In genomic region chr1:57156907-57157306, GRCh38 we compare ENCODE assay signal across 22 cellular contexts.
DNase-seq lines count a peak whose midpoint lies in the region; ATAC-seq and TF ChIP-seq lines count a peak whose summit lies in the region.
"Had no signal": no experiment of that assay in that cellular context is flagged by ENCODE, and none has a peak within 500 bp of the region (broad histone marks: within the 10 kb centered on the region; RNA-seq: fewer than 3 reads in every experiment).

No MANE protein-coding gene starts in this region.

- H2AFZ ChIP-seq in GM23338 (no peak overlapping the region), OCI-LY7 (ENCODE audit: low read length) (no peak overlapping the region)

- no peaks in the 10 kb centered on the region for H3K27me3 ChIP-seq in GM23338 (ENCODE audit: insufficient read depth)
- H3K27me3 ChIP-seq: BE2C; BLaER1 treated with 17β-estradiol and CSF1 and Interleukin-3, amounts not matched to agents 10 nM and 100 nM had no signal

- H3K79me2 ChIP-seq in GM23338 (replicated peaks; ENCODE audit: insufficient read depth) (no peaks in the 10 kb centered on the region), OCI-LY7 (ENCODE audit: insufficient read depth, low read depth, low read length) (no peaks in the 10 kb centered on the region)

- H3K9me2 ChIP-seq in GM23338 (ENCODE audit: insufficient read depth) (no peaks in the 10 kb centered on the region; the same call in none of the 2 replicates), OCI-LY7 (ENCODE audit: insufficient read depth, low read length) (no peaks in the 10 kb centered on the region)

- H3K9me3 Mint-ChIP-seq in GM23338 = peaks cover 3% of the 10 kb centered on the region; the same call in 1 of the 3 replicates
- H3K9me3 Mint-ChIP-seq in activated CD4-positive, alpha-beta T cell treated with anti-CD3 and anti-CD28 coated beads, Interleukin-2, amount 10 ng/mL, durations not matched to agents 7 days and 5 days = no peaks in the 10 kb centered on the region
- H3K9me3 Mint-ChIP-seq: CD4-positive, alpha-beta T cell had no signal

- H3K4me1 ChIP-seq in GM23338 (ENCODE audit: insufficient read depth) (peaks cover 44% of the 10 kb centered on the region), OCI-LY7 (ENCODE audit: insufficient read depth, low read length, poor library complexity, severe bottlenecking) (peaks cover 6% of the 10 kb centered on the region)
- H3K4me1 ChIP-seq: BE2C had no signal

- H3F3A ChIP-seq in GM23338 (replicated peaks; ENCODE audit: low read depth) = no peaks in the 10 kb centered on the region

- no TSS peak for BruUV-seq in OCI-LY7 (replicated peaks; lab: Mats Ljungman, UMichigan)

- H4K20me1 ChIP-seq in GM23338 (replicated peaks; ENCODE audit: insufficient read depth) = no peaks in the 10 kb centered on the region
- no peaks in the 10 kb centered on the region for H4K20me1 ChIP-seq in OCI-LY7 (ENCODE audit: insufficient read depth, low read length)
- H4K20me1 ChIP-seq: BLaER1 treated with 17β-estradiol and CSF1 and Interleukin-3, amounts not matched to agents 10 nM and 100 nM had no signal

- H3K4me2 ChIP-seq in GM23338 (peak overlapping the region; percentile 61; the same call in 1 of the 2 replicates), OCI-LY7 (ENCODE audit: low read length) (0 out of 2 replicates have a peak overlapping the region, but pooled peaks have one; percentile 28)

- TF ChIP-seq CTCF in 22Rv1 (IDR thresholded peaks at IDR 0.05) = no peak
- TF ChIP-seq CTCF in GM23338 (conservative IDR thresholded peaks at IDR 0.05; ENCODE audit: low read depth in 2 of 2) = no peak
- no peak for TF ChIP-seq CTCF in OCI-LY7 (conservative IDR thresholded peaks at IDR 0.05; ENCODE audit: low read length)

- CTCF ChIA-PET in OCI-LY7 (lab: Charles Lee; ENCODE audit: unreplicated experiment) = no interaction called here
- CTCF ChIA-PET in activated CD4-positive, alpha-beta T cell treated with anti-CD3 and anti-CD28 coated beads, Interleukin-2, amount 10 ng/mL, durations not matched to agents 7 days and 5 days (lab: Charles Lee) = no interaction called here

- no peak for ATAC-seq in GM23338
- ATAC-seq: CD8-positive, alpha-beta T cell; GM12878 had no signal

- H3K4me3 ChIP-seq in GM23338 (no peak overlapping the region), OCI-LY7 (ENCODE audit: low read depth, low read length, poor library complexity, severe bottlenecking) (no peak overlapping the region)
- H3K4me3 ChIP-seq: BLaER1 treated with 17β-estradiol and CSF1 and Interleukin-3, amounts not matched to agents 10 nM and 100 nM; GM12878 had no signal

- H3K27ac Mint-ChIP-seq in GM23338 = no peak overlapping the region
- no peak overlapping the region for H3K27ac Mint-ChIP-seq in activated CD4-positive, alpha-beta T cell treated with anti-CD3 and anti-CD28 coated beads, Interleukin-2, amount 10 ng/mL, durations not matched to agents 7 days and 5 days
- H3K27ac Mint-ChIP-seq: CD4-positive, alpha-beta T cell; CD8-positive, alpha-beta T cell had no signal

- intact Hi-C loops in OCI-LY7 (cut with micrococcal nuclease; ENCODE audit: unreplicated experiment) = no loop called here

- no peaks in the 10 kb centered on the region for H3K36me3 Mint-ChIP-seq in GM23338 (ENCODE audit: low read depth)
- no peaks in the 10 kb centered on the region for H3K36me3 Mint-ChIP-seq in activated CD4-positive, alpha-beta T cell treated with anti-CD3 and anti-CD28 coated beads, Interleukin-2, amount 10 ng/mL, durations not matched to agents 7 days and 5 days (ENCODE audit: low read depth)
- H3K36me3 Mint-ChIP-seq: CD8-positive, alpha-beta T cell had no signal

- peaks cover 47% of the 10 kb centered on the region for H3K4me1 Mint-ChIP-seq in GM23338
- H3K4me1 Mint-ChIP-seq in activated CD4-positive, alpha-beta T cell treated with anti-CD3 and anti-CD28 coated beads, Interleukin-2, amount 10 ng/mL, durations not matched to agents 7 days and 5 days = no peaks in the 10 kb centered on the region

- H3K4me3 Mint-ChIP-seq in GM23338 = no peak overlapping the region
- no peak overlapping the region for H3K4me3 Mint-ChIP-seq in activated CD4-positive, alpha-beta T cell treated with anti-CD3 and anti-CD28 coated beads, Interleukin-2, amount 10 ng/mL, durations not matched to agents 7 days and 5 days
- H3K4me3 Mint-ChIP-seq: CD4-positive, alpha-beta T cell; CD8-positive, alpha-beta T cell had no signal

- no peaks in the 10 kb centered on the region for H3K9me3 ChIP-seq in OCI-LY7 (ENCODE audit: low read length)
- H3K9me3 ChIP-seq: BE2C, Caco-2 had no signal

- POLR2A ChIA-PET in OCI-LY7 (lab: Charles Lee) = interaction anchor here (0.5 kb wide), 1 partner anchor 58 kb away, joined by 3 read pairs; no protein-coding TSS in a partner anchor
- POLR2A ChIA-PET in activated CD4-positive, alpha-beta T cell treated with anti-CD3 and anti-CD28 coated beads, Interleukin-2, amount 10 ng/mL, durations not matched to agents 7 days and 5 days (lab: Charles Lee) = no interaction called here

- H3K36me3 ChIP-seq in GM23338 (ENCODE audit: insufficient read depth) (no peaks in the 10 kb centered on the region), OCI-LY7 (ENCODE audit: insufficient read depth, low read length) (no peaks in the 10 kb centered on the region)
- H3K36me3 ChIP-seq: BE2C; BLaER1 treated with 17β-estradiol and CSF1 and Interleukin-3, amounts not matched to agents 10 nM and 100 nM had no signal

- no peaks in the 10 kb centered on the region for H3K27me3 Mint-ChIP-seq in GM23338 (ENCODE audit: insufficient read depth, low read depth, poor library complexity)
- no peaks in the 10 kb centered on the region for H3K27me3 Mint-ChIP-seq in activated CD4-positive, alpha-beta T cell treated with anti-CD3 and anti-CD28 coated beads, Interleukin-2, amount 10 ng/mL, durations not matched to agents 7 days and 5 days

- DNase-seq in GM23338 (ENCODE audit: low spot score) (no peak), OCI-LY7 (ENCODE audit: low spot score) (no peak), left kidney (ENCODE audit: low read depth, low spot score) (peak; percentile 10), DMS53 treated with DMSO at 0.1 percent for 48 hours (lab: John Stamatoyannopoulos, UW; ENCODE audit: unreplicated experiment) (no peak), NCI-H774 (lab: John Stamatoyannopoulos, UW) (no peak), NCI-H2196 treated with DMSO at 0.1 percent for 48 hours (lab: John Stamatoyannopoulos, UW; ENCODE audit: unreplicated experiment) (no peak)
- DNase-seq in activated CD4-positive, alpha-beta T cell treated with anti-CD3 and anti-CD28 coated beads, Interleukin-2, amount 10 ng/mL, durations not matched to agents 7 days and 5 days = no peak
- DNase-seq: 8988T; ACHN; BE2C; Caco-2; Calu3; CD4-positive, alpha-beta T cell; CD8-positive, alpha-beta T cell; DMS79; DND-41; EL; GDM1 had no signal

- H3K27ac ChIP-seq in 22Rv1 = peak overlapping the region; percentile 56
- H3K27ac ChIP-seq in GM23338 (ENCODE audit: low read depth) = no peak overlapping the region
- H3K27ac ChIP-seq in OCI-LY7 (ENCODE audit: low read depth, low read length, poor library complexity, severe bottlenecking) = no peak overlapping the region
- H3K27ac ChIP-seq: BLaER1 treated with 17β-estradiol and CSF1 and Interleukin-3, amounts not matched to agents 10 nM and 100 nM; C4-2B had no signal

TF ChIP-seq in GM23338, 12 proteins besides CTCF, POLR2A, EP300 and RAD21 (continues in another document):
- no peak for TF ChIP-seq ZNF114 (CRISPR knock-in tag; IDR thresholded peaks at IDR 0.05)
- TF ChIP-seq ZNF331 (CRISPR knock-in tag; IDR thresholded peaks at IDR 0.05; ENCODE audit: low read depth) = no peak
- TF ChIP-seq CREB1 (CRISPR knock-in tag; IDR thresholded peaks at IDR 0.05; ENCODE audit: low read depth) = no peak
- no peak for TF ChIP-seq ETS1 (IDR thresholded peaks at IDR 0.05)
- no peak for TF ChIP-seq STAT1 (IDR thresholded peaks at IDR 0.05; ENCODE audit: unreplicated experiment)
